8 cellular contexts compared by ENCODE assay signal in the genomic region with DNA sequence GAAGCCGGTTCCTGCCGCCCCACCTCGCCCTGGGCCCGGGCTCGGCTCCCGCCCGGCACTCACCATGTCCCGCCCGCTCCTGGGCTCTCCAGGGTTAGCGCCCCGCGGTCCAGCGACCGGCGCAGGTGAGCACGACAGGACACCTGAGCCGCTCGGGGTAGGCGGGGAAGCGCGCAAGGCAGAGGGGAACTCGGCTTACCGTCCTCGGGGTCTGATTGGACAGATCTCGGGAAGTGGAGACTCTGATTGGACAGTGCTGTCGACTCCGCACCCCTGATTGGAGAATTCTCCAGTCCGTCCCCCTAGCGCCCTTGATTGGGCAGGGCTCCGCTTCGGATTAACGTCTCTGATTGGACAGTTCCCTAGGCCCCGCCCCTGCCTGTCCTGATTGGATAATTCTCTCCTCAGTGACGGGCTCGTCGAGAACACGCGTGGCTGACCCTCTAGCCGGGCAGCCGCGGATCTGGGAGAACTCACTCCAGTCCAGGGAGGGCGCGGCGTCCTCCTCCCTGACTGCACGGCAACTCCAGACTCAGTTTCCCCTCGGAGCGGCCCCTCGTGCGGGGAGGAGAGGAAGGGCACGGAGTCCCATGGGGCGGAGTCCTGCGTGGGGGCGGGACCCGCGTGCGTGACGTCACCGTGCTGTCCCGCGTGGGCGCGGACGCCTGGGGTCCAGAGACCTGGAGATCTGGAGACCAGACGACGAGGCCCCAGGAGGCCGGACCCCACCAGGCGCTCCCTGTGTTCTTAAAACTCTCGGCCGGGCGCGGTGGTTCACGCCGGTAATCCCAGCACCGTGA. TPM values are rescaled to one million over a fixed set of nuclear protein-coding genes. Genes with fewer than 3 reads are reported as not detected.
DNase-seq lines count a peak whose midpoint lies in the region; ATAC-seq, FAIRE-seq and TF ChIP-seq lines count a peak whose summit lies in the region.

A gene (minus strand): TSS at position 197 of the 800 bp plus-strand sequence. CDS start 131 bp downstream, at position 66.

- peak; percentile 57 for TF ChIP-seq POLR2A in A549 (IDR thresholded peaks at IDR 0.05; ENCODE audit: low read length)

- no peak for FAIRE-seq in A549 (lab: Jason Lieb, UNC)

- TF ChIP-seq RAD21 in A549 (conservative IDR thresholded peaks at IDR 0.05 in 1 of 2, IDR thresholded peaks at IDR 0.05 in 1 of 2): no peak

- no TSS peak for BruUV-seq in mammary epithelial cell (replicated peaks; lab: Mats Ljungman, UMichigan)

- no peaks in the 10 kb centered on the region for H3K36me3 ChIP-seq in mammary epithelial cell (ENCODE audit: insufficient read depth, low read length)
- no peaks in the 10 kb centered on the region for H3K36me3 ChIP-seq in skeletal muscle satellite cell (ENCODE audit: insufficient read depth, low read length)

- ATAC-seq in A549 (peak; percentile 99), GM18861 (IDR thresholded peaks at IDR 0.05; ENCODE audit: unreplicated experiment) (peak; percentile 87), HG03095 (IDR thresholded peaks at IDR 0.05; ENCODE audit: unreplicated experiment) (peak; percentile 87)

- peak within 1 kb of the TSS; percentile 92 for H3K4me2 ChIP-seq in A549
- H3K4me2 ChIP-seq in mammary epithelial cell (ENCODE audit: insufficient read depth, low read depth, low read length): peak within 1 kb of the TSS; percentile 90
- peak within 1 kb of the TSS; percentile 99 for H3K4me2 ChIP-seq in skeletal muscle satellite cell (ENCODE audit: low read length)

- H4K20me1 ChIP-seq in mammary epithelial cell (ENCODE audit: insufficient read depth, low read length): no peaks in the 10 kb centered on the region

- no peaks in the 10 kb centered on the region for H3K27me3 ChIP-seq in mammary epithelial cell (ENCODE audit: insufficient read depth, low read length)
- H3K27me3 ChIP-seq in skeletal muscle satellite cell (ENCODE audit: control insufficient read depth, insufficient read depth, low read length): no peaks in the 10 kb centered on the region

- no peak for TF ChIP-seq CTCF in A549 (IDR thresholded peaks at IDR 0.05)
- no peak for TF ChIP-seq CTCF in VCaP (conservative IDR thresholded peaks at IDR 0.05)
- TF ChIP-seq CTCF in mammary epithelial cell (conservative IDR thresholded peaks at IDR 0.05 in 1 of 2, IDR thresholded peaks at IDR 0.05 in 1 of 2; ENCODE audit: extremely low read depth in 1 of 2, insufficient read depth in 1 of 2, low read depth in 1 of 2, low read length in 2 of 2): no peak

- CTCF ChIA-PET in A549 (lab: Yijun Ruan, JAX): interaction anchor here (0.8 to 1.0 kb wide), 2 partner anchors 58 to 517 kb away, joined by 3 to 4 read pairs; no protein-coding TSS in a partner anchor
- CTCF ChIA-PET in mammary epithelial cell (lab: Charles Lee; ENCODE audit: low non-redundant PET): no interaction called here

- peak within 1 kb of the TSS; percentile 93 for H2AFZ ChIP-seq in mammary epithelial cell (ENCODE audit: low read depth, low read length)

- in situ Hi-C loops in mammary epithelial cell (cut with MboI; ENCODE audit: low sequenced_read_pairs in 2 of 2): loop anchor here in 1 of 2 donors (5.0 kb wide), 1 partner anchor 43 kb away; a partner anchor contains a TSS

- H3K9me3 ChIP-seq in A549 (no peaks in the 10 kb centered on the region), mammary epithelial cell (replicated peaks; ENCODE audit: insufficient read depth, low read length) (no peaks in the 10 kb centered on the region), iPS-18c (ENCODE audit: control insufficient read depth, insufficient read depth, low read length) (no peaks in the 10 kb centered on the region), skeletal muscle satellite cell (replicated peaks; ENCODE audit: low read length) (no peaks in the 10 kb centered on the region)

- POLR2A ChIA-PET in A549 (lab: Yijun Ruan, JAX): no interaction called here

- no peak for TF ChIP-seq EP300 in A549 (IDR thresholded peaks at IDR 0.05)

- peak within 1 kb of the TSS; percentile 86 to 89 for H3K27ac ChIP-seq in A549
- H3K27ac ChIP-seq in VCaP: peak within 1 kb of the TSS; percentile 71
- peak within 1 kb of the TSS; percentile 71 for H3K27ac ChIP-seq in mammary epithelial cell (ENCODE audit: insufficient read depth, low read depth, low read length)

- 2% methylated on average over 12 of the region's 74 CpGs for WGBS in A549 (ENCODE audit: missing lambda C conversion rate)
- under 1% methylated on average over 15 of the region's 74 CpGs for WGBS in mammary epithelial cell (ENCODE audit: low coverage, missing lambda C conversion rate)

- DNase-seq in A549 (ENCODE audit: low read depth in 1 of 2, low spot score in 1 of 2) (peak; percentile 98), NCI-H2171 (lab: John Stamatoyannopoulos, UW) (peak; percentile 98), mammary epithelial cell (peak; percentile 99)

- intact Hi-C loops in mammary epithelial cell (cut with micrococcal nuclease): loop anchor here (1.0 to 2.0 kb wide), 4 partner anchors 22 to 104 kb away; a partner anchor contains a TSS

- H3K4me1 ChIP-seq in A549 (peaks cover 6% of the 10 kb centered on the region), mammary epithelial cell (ENCODE audit: insufficient read depth, low read length) (peaks cover 6% of the 10 kb centered on the region), skeletal muscle satellite cell (ENCODE audit: control insufficient read depth, insufficient read depth, low read length) (peaks cover 13% of the 10 kb centered on the region)

- H3K9ac ChIP-seq in mammary epithelial cell (ENCODE audit: insufficient read depth, low read length) (peak within 1 kb of the TSS; percentile 62), skeletal muscle satellite cell (ENCODE audit: low read depth, low read length) (peak within 1 kb of the TSS; percentile 87)

- H3K79me2 ChIP-seq in mammary epithelial cell (ENCODE audit: insufficient read depth, low read length): peaks cover 25% of the 10 kb centered on the region

- dilution Hi-C loops in mammary epithelial cell (cut with HindIII; ENCODE audit: low sequenced_read_pairs): loop anchor here (10.0 kb wide), 1 partner anchor 230 kb away; a partner anchor contains a TSS

- H3K4me3 ChIP-seq in A549 (peak within 1 kb of the TSS; percentile 95), mammary epithelial cell (replicated peaks in 1 of 3; ENCODE audit: insufficient read depth in 1 of 3, low read depth in 2 of 3, low read length in 3 of 3) (peak within 1 kb of the TSS; percentile 80 to 85 (median 84)), iPS-18c (ENCODE audit: insufficient read depth, low read depth, low read length) (peak within 1 kb of the TSS; percentile 97), skeletal muscle satellite cell (ENCODE audit: low read length) (peak within 1 kb of the TSS; percentile 84)

TF ChIP-seq in A549, 52 proteins besides CTCF, POLR2A, EP300 and RAD21 (continues in another document):
- TF ChIP-seq JUN (IDR thresholded peaks at IDR 0.05) (peak in 1 of 2 experiments; percentile 48; a peak in 1 of 5 replicates), FOSL2 (IDR thresholded peaks at IDR 0.05) (no peak), FOSL2 (CRISPR knock-in tag; IDR thresholded peaks at IDR 0.05) (peak; percentile 36; the same call in 1 of the 2 replicates), ZSCAN20 (CRISPR knock-in tag; IDR thresholded peaks at IDR 0.05) (no peak), EHF (CRISPR knock-in tag; IDR thresholded peaks at IDR 0.05) (no peak), RFX5 (IDR thresholded peaks at IDR 0.05) (no peak), TFCP2L1 (CRISPR knock-in tag; IDR thresholded peaks at IDR 0.05) (peak; percentile 59; the same call in 1 of the 2 replicates), RCOR1 (IDR thresholded peaks at IDR 0.05; ENCODE audit: low read depth, low read length) (no peak), NR3C1 (IDR thresholded peaks at IDR 0.05) (no peak), CBX2 (IDR thresholded peaks at IDR 0.05; ENCODE audit: borderline replicate concordance, low read depth) (no peak), PHF8 (IDR thresholded peaks at IDR 0.05; ENCODE audit: borderline replicate concordance, low read depth) (peak; percentile 73; the same call in 1 of the 2 replicates), CHD4 (IDR thresholded peaks at IDR 0.05; ENCODE audit: borderline replicate concordance) (0 out of 2 replicates have a peak, but pooled peaks have one; percentile 65), SREBF2 (IDR thresholded peaks at IDR 0.05) (no peak)
- TF ChIP-seq, protein P1, sequence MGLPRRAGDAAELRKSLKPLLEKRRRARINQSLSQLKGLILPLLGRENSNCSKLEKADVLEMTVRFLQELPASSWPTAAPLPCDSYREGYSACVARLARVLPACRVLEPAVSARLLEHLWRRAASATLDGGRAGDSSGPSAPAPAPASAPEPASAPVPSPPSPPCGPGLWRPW (IDR thresholded peaks at IDR 0.05): no peak
- TF ChIP-seq, protein P2, sequence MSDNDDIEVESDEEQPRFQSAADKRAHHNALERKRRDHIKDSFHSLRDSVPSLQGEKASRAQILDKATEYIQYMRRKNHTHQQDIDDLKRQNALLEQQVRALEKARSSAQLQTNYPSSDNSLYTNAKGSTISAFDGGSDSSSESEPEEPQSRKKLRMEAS (IDR thresholded peaks at IDR 0.05): peak; percentile 75
- TF ChIP-seq, protein P3, sequence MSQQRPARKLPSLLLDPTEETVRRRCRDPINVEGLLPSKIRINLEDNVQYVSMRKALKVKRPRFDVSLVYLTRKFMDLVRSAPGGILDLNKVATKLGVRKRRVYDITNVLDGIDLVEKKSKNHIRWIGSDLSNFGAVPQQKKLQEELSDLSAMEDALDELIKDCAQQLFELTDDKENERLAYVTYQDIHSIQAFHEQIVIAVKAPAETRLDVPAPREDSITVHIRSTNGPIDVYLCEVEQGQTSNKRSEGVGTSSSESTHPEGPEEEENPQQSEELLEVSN (IDR thresholded peaks at IDR 0.05; ENCODE audit: borderline replicate concordance, low read depth): peak; percentile 50; the same call in 1 of the 2 replicates

RNA-seq across cellular contexts. Expression of the gene that starts here (rescaled TPM):
- 3.4 and 4.1 TPM in 2 replicates for polyA plus RNA-seq in A549 (2011; rRNA removed)
- polyA plus RNA-seq in A549 (2012; cell fraction: cytosol; rRNA removed): 1.7 and 1.8 TPM in 2 replicates
- 1.2 and 1.3 TPM in 2 replicates for polyA plus RNA-seq in A549 (2012; cell fraction: nucleus; rRNA removed)
- 1.7 to 1.9 TPM (median 1.7 TPM) in 3 replicates for polyA plus RNA-seq in A549 (2017; fragmentation: RNase III; extraction: RNeasy Plus Mini Kit Qiagen cat#74134 plus additional on column Dnase treatment)
- polyA minus RNA-seq in A549 (2011; rRNA and poly(A)+ RNA removed): 3.1 and 4.1 TPM in 2 replicates
- total RNA-seq in mammary epithelial cell: 1 to 10 TPM; 5.5 to 5.7 TPM
- 4.1 TPM for polyA plus RNA-seq in mammary epithelial cell
- polyA minus RNA-seq in mammary epithelial cell: 4.2 TPM
- 3.1 and 5.1 TPM in 2 replicates for total RNA-seq in skeletal muscle satellite cell (2012; rRNA removed)

Comparison
In these comparisons a context has a peak if more than half of its experiments do, and no peak if none do; other contexts are left out.
1. Peak in every context shown above with its lines: DNase-seq, ATAC-seq, H3K4me3 ChIP-seq and H3K27ac ChIP-seq.